ENCODE assay signal across 8 cellular contexts in the genomic region with DNA sequence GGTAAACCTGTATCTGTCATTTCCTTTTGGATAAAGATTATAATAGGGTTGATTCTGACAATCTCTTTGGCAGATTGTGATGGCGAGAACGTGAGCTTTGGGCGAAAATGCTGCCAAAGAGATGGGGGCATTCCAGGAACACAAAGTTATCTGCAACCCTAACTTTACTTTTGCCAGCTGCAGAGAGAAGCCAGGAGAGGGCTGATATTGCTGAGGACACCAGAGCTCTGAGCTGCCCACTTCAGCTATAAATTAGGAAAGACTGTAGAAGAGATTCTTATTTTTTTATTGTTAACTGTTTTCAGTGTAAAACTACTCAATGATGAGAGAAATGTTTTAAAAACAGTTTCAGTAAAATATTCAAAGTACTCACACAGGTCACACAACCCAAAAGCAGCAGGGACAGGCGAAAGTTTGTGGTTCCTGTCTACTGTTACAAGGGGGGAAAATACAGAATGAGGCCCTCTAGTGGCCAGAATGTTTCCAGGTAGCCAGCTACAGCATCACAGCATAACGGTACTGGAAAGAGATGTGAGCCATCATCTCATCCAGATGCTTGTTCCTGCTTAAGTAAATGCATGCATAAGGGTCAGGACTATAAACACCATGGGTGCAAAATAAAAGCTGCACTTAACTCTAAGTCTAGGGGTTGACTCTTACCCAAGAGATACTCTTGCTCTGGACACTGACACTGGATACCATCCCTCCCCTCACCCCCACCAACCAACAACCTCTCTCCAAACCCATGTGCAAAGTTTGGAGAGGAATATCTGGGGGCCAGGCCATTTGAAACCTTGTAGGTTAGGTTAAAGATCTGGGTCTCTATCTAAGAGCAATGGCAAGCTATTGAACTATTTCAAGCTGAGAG.
DNase-seq lines count a peak whose midpoint lies in the region; ATAC-seq, FAIRE-seq and TF ChIP-seq lines count a peak whose summit lies in the region.

No MANE protein-coding gene starts in this region.

- POLR2A ChIA-PET in GM12878 (lab: Charles Lee): no interaction called here

- BruUV-seq in GM12878 (replicated peaks; lab: Mats Ljungman, UMichigan): no TSS peak

- H3K27me3 ChIP-seq in Loucy (ENCODE audit: insufficient read depth, low read length, poor library complexity, severe bottlenecking) (no peaks in the 10 kb centered on the region), GM12878 (replicated peaks in 1 of 2; ENCODE audit: control insufficient read depth in 2 of 2, insufficient read depth in 2 of 2, low read length in 1 of 2) (no peaks in the 10 kb centered on the region)

- TF ChIP-seq EP300 in GM12878 (IDR thresholded peaks at IDR 0.05; ENCODE audit: borderline replicate concordance in 1 of 2, control insufficient read depth in 1 of 2, low read depth in 2 of 2, low read length in 2 of 2): no peak

- no peaks in the 10 kb centered on the region for H3K9me2 ChIP-seq in Loucy (replicated peaks; ENCODE audit: low read depth, low read length)

- H3K27ac ChIP-seq in GM12878 (ENCODE audit: control insufficient read depth, insufficient read depth): no peak overlapping the region

- no peak overlapping the region for H3K4me3 ChIP-seq in HFF-Myc (replicated peaks; ENCODE audit: low read depth, low read length)
- H3K4me3 ChIP-seq in Loucy (ENCODE audit: low read length, poor library complexity, severe bottlenecking): no peak overlapping the region
- H3K4me3 ChIP-seq in GM12878: no peak overlapping the region

- TF ChIP-seq CTCF in GM12872 (IDR thresholded peaks at IDR 0.05; ENCODE audit: insufficient read depth, low read depth, low read length) (peak; percentile 86), HFF-Myc (IDR thresholded peaks at IDR 0.05; ENCODE audit: low read depth, low read length, missing control alignments) (peak; percentile 53), Loucy (conservative IDR thresholded peaks at IDR 0.05; ENCODE audit: low read length) (peak; percentile 91), GM12878 (IDR thresholded peaks at IDR 0.05 in 2 of 3, conservative IDR thresholded peaks at IDR 0.05 in 1 of 3; ENCODE audit: control insufficient read depth in 2 of 3, extremely low read depth in 1 of 3, insufficient read depth in 1 of 3, low read depth in 3 of 3, low read length in 3 of 3) (peak; percentile 68 to 81 (median 80))

- H3K9me3 ChIP-seq in Loucy (ENCODE audit: insufficient read depth, low read depth, low read length) (no peaks in the 10 kb centered on the region; the same call in 1 of the 2 replicates), GM12878 (replicated peaks; ENCODE audit: control insufficient read depth, insufficient read depth, low read length) (no peaks in the 10 kb centered on the region)

- RAD21 ChIA-PET in GM12878 (lab: Charles Lee; ENCODE audit: unreplicated experiment): interaction anchor here (0.7 to 1.6 kb wide), 7 partner anchors 8 to 1439 kb away, joined by 3 to 7 read pairs (median 3); no protein-coding TSS in a partner anchor

- peak; percentile 96 for ATAC-seq in GM12878

- DNase-seq in Ammon's horn (ENCODE audit: low spot score) (peak; percentile 17), HFF-Myc (ENCODE audit: extremely low read depth, low read depth) (no peak), GM12878 (ENCODE audit: low read depth, low spot score) (peak; percentile 3), medulla oblongata (ENCODE audit: extremely low spot score) (peak; percentile 37), cerebellar nuclear complex (lab: John Stamatoyannopoulos, UW) (no peak), hippocampal formation (lab: John Stamatoyannopoulos, UW) (no peak)

- SMC1A ChIA-PET in GM12878 (lab: Charles Lee; ENCODE audit: uncharacterized antibody, unreplicated experiment): interaction anchor here (0.6 to 3.6 kb wide), 19 partner anchors 12 to 812 kb away, joined by 3 to 12 read pairs (median 4); no protein-coding TSS in a partner anchor

- FAIRE-seq in GM12878 (lab: Jason Lieb, UNC): peak; percentile 62

- in situ Hi-C loops in GM12878 (cut with MboI): loop anchor here (25.0 kb wide), 1 partner anchor 1374 kb away; no protein-coding TSS in a partner anchor

- H3F3A ChIP-seq in Loucy (ENCODE audit: low read depth): no peaks in the 10 kb centered on the region

- H3K79me2 ChIP-seq in Loucy (ENCODE audit: insufficient read depth, low read length): no peaks in the 10 kb centered on the region
- H3K79me2 ChIP-seq in GM12878 (ENCODE audit: control insufficient read depth, insufficient read depth, low read length): no peaks in the 10 kb centered on the region

- H3K4me1 ChIP-seq in Loucy (ENCODE audit: insufficient read depth, low read length, poor library complexity, severe bottlenecking): no peaks in the 10 kb centered on the region
- H3K4me1 ChIP-seq in GM12878 (ENCODE audit: control insufficient read depth, insufficient read depth, low read length): no peaks in the 10 kb centered on the region

- H2AFZ ChIP-seq in Loucy (ENCODE audit: low read length) (no peak overlapping the region), GM12878 (ENCODE audit: control insufficient read depth, low read depth, low read length) (no peak overlapping the region)

- 24% methylated on average over 5 of the region's 5 CpGs for WGBS in GM12878 (ENCODE audit: insufficient coverage, insufficient replicate concordance, low lambda C conversion rate, missing lambda C conversion rate)

- H3K9ac ChIP-seq in Loucy (ENCODE audit: low read depth, low read length, poor library complexity, severe bottlenecking) (no peak overlapping the region), GM12878 (ENCODE audit: control insufficient read depth, insufficient read depth, low read length) (no peak overlapping the region)

- H3K4me2 ChIP-seq in Loucy (ENCODE audit: low read depth, low read length, poor library complexity, severe bottlenecking) (no peak overlapping the region), GM12878 (ENCODE audit: control insufficient read depth, insufficient read depth) (no peak overlapping the region)

- no peaks in the 10 kb centered on the region for H4K20me1 ChIP-seq in Loucy (ENCODE audit: insufficient read depth, low read length, poor library complexity, severe bottlenecking)
- no peaks in the 10 kb centered on the region for H4K20me1 ChIP-seq in GM12878 (ENCODE audit: control insufficient read depth, insufficient read depth)

- no peak for TF ChIP-seq POLR2A in GM12878 (IDR thresholded peaks at IDR 0.05; ENCODE audit: low read depth, low read length)

- intact Hi-C loops in GM12878 (cut with micrococcal nuclease; ENCODE audit: unreplicated experiment): loop anchor here (5.0 kb wide), 2 partner anchors 411 to 1384 kb away; no protein-coding TSS in a partner anchor

- TF ChIP-seq RAD21 in GM12878 (IDR thresholded peaks at IDR 0.05; ENCODE audit: insufficient read depth, low read depth, low read length): peak; percentile 69

- CTCF ChIA-PET in GM12878 (lab: Yijun Ruan, JAX): interaction anchor here (0.6 to 3.8 kb wide), 35 partner anchors 9 to 1383 kb away, joined by 3 to 28 read pairs (median 4); no protein-coding TSS in a partner anchor

- H3K36me3 ChIP-seq in Loucy (ENCODE audit: insufficient read depth, low read length): no peaks in the 10 kb centered on the region
- no peaks in the 10 kb centered on the region for H3K36me3 ChIP-seq in GM12878 (ENCODE audit: control insufficient read depth in 2 of 2, insufficient read depth in 2 of 2, low read length in 1 of 2)

TF ChIP-seq in GM12878, 131 proteins besides CTCF, POLR2A, EP300 and RAD21 (continues in another document):
- no peak for TF ChIP-seq CHD1 (IDR thresholded peaks at IDR 0.05; ENCODE audit: low read depth, low read length)
- no peak for TF ChIP-seq SMAD5 (IDR thresholded peaks at IDR 0.05; ENCODE audit: low read depth)
- TF ChIP-seq MYC (IDR thresholded peaks at IDR 0.05; ENCODE audit: insufficient read depth, insufficient read length, insufficient replicate concordance, low read length, severe bottlenecking): no peak
- no peak for TF ChIP-seq SRF (IDR thresholded peaks at IDR 0.05; ENCODE audit: low read depth in 2 of 2, low read length in 2 of 2)
- peak; percentile 66 for TF ChIP-seq SMC3 (IDR thresholded peaks at IDR 0.05; ENCODE audit: borderline replicate concordance, low read length)
- no peak for TF ChIP-seq PKNOX1 (IDR thresholded peaks at IDR 0.05)
- TF ChIP-seq NKRF (conservative IDR thresholded peaks at IDR 0.05): no peak
- no peak for TF ChIP-seq SIN3A (IDR thresholded peaks at IDR 0.05; ENCODE audit: low read depth, low read length)
- TF ChIP-seq BRCA1 (IDR thresholded peaks at IDR 0.05; ENCODE audit: low read depth, low read length): no peak
- TF ChIP-seq SMARCA5 (IDR thresholded peaks at IDR 0.05): no peak
- TF ChIP-seq ZZZ3 (IDR thresholded peaks at IDR 0.05; ENCODE audit: control insufficient read depth, insufficient read length, low read depth): no peak
- no peak for TF ChIP-seq MYB (IDR thresholded peaks at IDR 0.05; ENCODE audit: borderline replicate concordance, low read depth, low read length)
- no peak for TF ChIP-seq PAX8 (IDR thresholded peaks at IDR 0.05)
- no peak for TF ChIP-seq GABPA (IDR thresholded peaks at IDR 0.05; ENCODE audit: low read depth)
- peak; percentile 36; the same call in 1 of the 2 replicates for TF ChIP-seq RUNX3 (IDR thresholded peaks at IDR 0.05; ENCODE audit: low read length)
- no peak for TF ChIP-seq FOXM1 (IDR thresholded peaks at IDR 0.05; ENCODE audit: low read depth, low read length)

Comparison
In these comparisons a context has a peak if more than half of its experiments do, and no peak if none do; other contexts are left out.
1. DNase-seq: peak in Ammon's horn (single experiment), GM12878 (single experiment) and medulla oblongata (single experiment); none in HFF-Myc (single experiment), cerebellar nuclear complex (0 of 2) and hippocampal formation (0 of 2).
2. Peak in every context shown above with its lines, with median percentiles within 50 percentile points of each other: CTCF ChIP-seq.